34 cellular contexts compared by ENCODE assay signal in the genomic region with DNA sequence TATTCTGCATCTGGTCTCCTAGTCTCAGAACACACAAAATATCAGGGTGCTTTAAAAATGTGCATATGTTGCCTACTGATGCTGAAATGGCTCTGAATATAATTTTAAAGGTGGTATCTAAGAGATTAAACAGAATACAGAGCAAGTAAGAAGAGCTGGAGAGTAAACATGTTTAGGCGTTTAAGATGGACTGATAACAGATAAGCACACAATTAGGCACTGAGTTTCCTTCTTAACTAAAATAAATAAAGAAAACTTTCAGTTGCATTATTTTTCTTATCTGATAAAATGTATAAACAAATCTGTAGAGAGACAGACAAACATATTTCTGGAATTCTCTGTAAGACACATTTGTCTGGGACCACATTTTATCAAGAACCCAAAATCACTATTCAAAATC. TPM values are rescaled to one million over a fixed set of nuclear protein-coding genes. Genes with fewer than 3 reads are reported as not detected.
"Had no signal": no experiment of that assay in that cellular context is flagged by ENCODE, and none has a peak within 500 bp of the region (broad histone marks: within the 10 kb centered on the region; RNA-seq: fewer than 3 reads in every experiment).

No MANE protein-coding gene starts in this region.

- H3K36me3 ChIP-seq: adrenal gland, brain microvascular endothelial cell, breast epithelium, WERI-Rb-1 had no signal

- ATAC-seq: activated CD8-positive, alpha-beta T cell treated with anti-CD3 and anti-CD28 coated beads for 36 hours; activated naive CD4-positive, alpha-beta T cell treated with anti-CD3 and anti-CD28 coated beads, Interleukin-2, amount 50 U/mL, for 72 hours; activated T-cell treated with anti-CD3 and anti-CD28 coated beads, Interleukin-2, amount 50 U/mL, for 4 hours; activated T-cell treated with anti-CD3 and anti-CD28 coated beads, Interleukin-2, amount 50 U/mL, for 72 hours; activated T-helper 17 cell treated with anti-CD3 and anti-CD28 coated beads, Interleukin-2, amount 50 U/mL, for 72 hours; body of pancreas had no signal

- H3K27ac ChIP-seq: adrenal gland, body of pancreas, brain microvascular endothelial cell, breast epithelium, WERI-Rb-1 had no signal

- H3K9me3 ChIP-seq: adrenal gland, body of pancreas, breast epithelium had no signal

- H3K27me3 ChIP-seq: adrenal gland, body of pancreas, brain microvascular endothelial cell, breast epithelium had no signal

- DNase-seq: activated B cell treated with CpG ODN at 0.5 μM for 24 hours; activated CD4-positive, alpha-beta memory T cell treated with anti-CD3 and anti-CD28 coated beads for 36 hours; activated CD4-positive, alpha-beta T cell treated with anti-CD3 and anti-CD28 coated beads for 4 hours; activated CD4-positive, alpha-beta T cell treated with anti-CD3 and anti-CD28 coated beads, Interleukin-2, amount 10 ng/mL, durations not matched to agents 24 days and 14 days; activated CD4-positive, alpha-beta T cell treated with anti-CD3 and anti-CD28 coated beads, Interleukin-2, amount 50 U/mL, for 1 hour; activated CD4-positive, alpha-beta T cell treated with anti-CD3 and anti-CD28 coated beads, Interleukin-2, amount 50 U/mL, for 4 hours; activated CD4-positive, CD25-positive, alpha-beta regulatory T cell treated with anti-CD3 and anti-CD28 coated beads, Interleukin-2, amount 50 U/mL, for 72 hours; activated CD8-positive, alpha-beta memory T cell treated with anti-CD3 and anti-CD28 coated beads, Interleukin-2, amount 50 U/mL, for 4 hours; activated CD8-positive, alpha-beta T cell treated with anti-CD3 and anti-CD28 coated beads for 36 hours; activated effector memory CD4-positive, alpha-beta T cell treated with anti-CD3 and anti-CD28 coated beads, Interleukin-2, amount 50 U/mL, for 16 hours; activated gamma-delta T cell treated with Interleukin-2 at 50 U/mL for 16 hours; activated naive CD4-positive, alpha-beta T cell; activated naive CD4-positive, alpha-beta T cell treated with anti-CD3 and anti-CD28 coated beads for 36 hours; activated naive CD4-positive, alpha-beta T cell treated with anti-CD3 and anti-CD28 coated beads, Interleukin-2, amount 50 U/mL, for 16 hours; activated naive CD8-positive, alpha-beta T cell treated with anti-CD3 and anti-CD28 coated beads for 36 hours; activated T-cell treated with anti-CD3 and anti-CD28 coated beads for 4 hours; activated T-cell treated with anti-CD3 and anti-CD28 coated beads, Interleukin-2, amount 50 U/mL, for 1 hour; activated T-cell treated with anti-CD3 and anti-CD28 coated beads, Interleukin-2, amount 50 U/mL, for 4 hours; activated T-cell treated with anti-CD3 and anti-CD28 coated beads, Interleukin-2, amount 50 U/mL, for 72 hours; adrenal gland; amniotic stem cell; aorta; body of pancreas; brain microvascular endothelial cell; central memory CD4-positive, alpha-beta T cell; T-helper 1 cell; T-helper 2 cell; T-helper 9 cell; WERI-Rb-1 had no signal

- H3K4me1 ChIP-seq: adrenal gland, breast epithelium had no signal

- H3K4me3 ChIP-seq: adrenal gland, body of pancreas, breast epithelium had no signal

RNA-seq across cellular contexts. Expression of gene DGKB, which starts 35.6 kb away (rescaled TPM):
- total RNA-seq: activated B cell treated with CpG ODN at 0.5 μM for 24 hours; activated CD4-positive, alpha-beta memory T cell treated with anti-CD3 and anti-CD28 coated beads for 36 hours; activated CD4-positive, alpha-beta T cell treated with anti-CD3 and anti-CD28 coated beads, Interleukin-2, amount 10 ng/mL, durations not matched to agents 24 days and 14 days; activated CD8-positive, alpha-beta memory T cell treated with anti-CD3 and anti-CD28 coated beads for 36 hours; activated CD8-positive, alpha-beta T cell treated with anti-CD3 and anti-CD28 coated beads for 36 hours; activated naive CD4-positive, alpha-beta T cell treated with anti-CD3 and anti-CD28 coated beads for 36 hours; activated naive CD4-positive, alpha-beta T cell treated with anti-CD3 and anti-CD28 coated beads, Interleukin-2, amount 50 U/mL, for 72 hours; activated naive CD8-positive, alpha-beta T cell treated with anti-CD3 and anti-CD28 coated beads for 36 hours; activated T-cell treated with anti-CD3 and anti-CD28 coated beads, Interleukin-2, amount 50 U/mL, for 4 hours; activated T-cell treated with anti-CD3 and anti-CD28 coated beads, Interleukin-2, amount 50 U/mL, for 72 hours; activated T-helper 1 cell treated with anti-CD3 and anti-CD28 coated beads, Interleukin-12 subunit alpha, Interleukin-12 subunit beta, Interleukin-2, Interleukin-4 antibody, amounts not matched to agents 30 ng/mL and 10 ng/mL and 1 ng/mL, durations not matched to agents 14 hours and 24 hours and 36 hours; activated T-helper 17 cell treated with anti-CD3 and anti-CD28 coated beads, Interleukin-2, amount 50 U/mL, for 72 hours had no signal
- polyA plus RNA-seq: aorta had no signal
